In the genomic region with DNA sequence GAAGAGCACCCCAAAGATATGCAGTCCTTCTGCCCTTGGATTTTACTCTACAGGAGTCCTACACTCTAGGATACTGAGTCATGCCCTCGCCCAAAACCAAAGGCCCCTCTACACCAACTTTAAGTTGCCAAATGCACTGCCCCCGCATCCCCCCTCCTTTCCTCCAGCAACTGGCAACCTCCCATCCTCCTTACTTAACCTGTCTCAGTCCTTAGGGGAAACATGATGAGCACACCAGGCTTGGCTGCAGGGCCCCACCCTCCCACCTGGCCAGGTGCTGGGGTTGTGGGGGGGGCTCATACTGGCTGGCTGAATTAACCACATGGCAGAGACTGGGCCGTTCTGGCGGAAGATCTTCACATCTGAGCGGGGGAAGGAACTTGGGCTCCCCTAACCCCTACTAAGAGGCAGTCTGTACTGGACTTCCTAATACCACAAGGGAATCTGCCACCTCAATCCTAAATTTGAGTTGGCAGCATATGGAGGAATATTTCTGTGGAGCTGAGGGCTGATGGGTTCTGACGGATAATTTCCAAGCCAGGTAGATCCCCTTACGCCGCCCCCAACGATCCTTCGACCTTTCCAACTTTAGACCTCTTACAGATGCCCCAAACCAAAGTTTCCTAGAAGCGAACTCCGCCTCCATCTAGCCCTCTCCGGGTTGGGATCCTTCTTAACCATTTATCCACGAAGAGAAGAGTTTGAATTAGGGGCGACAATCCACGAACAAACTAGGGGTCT, we compare ENCODE assay signal across 6 cellular contexts. TPM values are rescaled to one million over a fixed set of nuclear protein-coding genes. Genes with fewer than 3 reads are reported as not detected.
A peak's percentile ranks its signal among the peaks of the same experiment; 100 is the strongest.
DNase-seq lines count a peak whose midpoint lies in the region; ATAC-seq, FAIRE-seq and TF ChIP-seq lines count a peak whose summit lies in the region.

No MANE protein-coding gene starts in this region.

- H3K4me3 ChIP-seq in pancreas: peak overlapping the region; percentile 61 to 98 (median 96)

- peaks cover 22 to 42% (median 31%) of the 10 kb centered on the region in 3 donors for H3K4me1 ChIP-seq in pancreas

- CTCF ChIA-PET in Calu3 (lab: Charles Lee): interaction anchor here (0.7 to 2.0 kb wide), 4 partner anchors 9 to 24 kb away, joined by 3 to 17 read pairs (median 6); a partner anchor contains a TSS

- DNase-seq in Calu3: peak; percentile 64
- DNase-seq in NCI-H510A treated with DMSO at 0.1 percent for 48 hours (lab: John Stamatoyannopoulos, UW): peak; percentile 47
- peak in 5 of 6 donors; percentile 60 to 78 (median 66) for DNase-seq in pancreas
- no peak for DNase-seq in NOMO-1 (lab: John Stamatoyannopoulos, UW; ENCODE audit: unreplicated experiment in 2 of 2)
- no peak for DNase-seq in G401 (ENCODE audit: low spot score)

- in situ Hi-C loops in G401 (cut with HindIII; ENCODE audit: low sequenced_read_pairs): no loop called here

- no peaks in the 10 kb centered on the region for H3K27me3 Mint-ChIP-seq in Calu3 (ENCODE audit: unreplicated experiment)

- intact Hi-C loops in Calu3 (cut with micrococcal nuclease; ENCODE audit: unreplicated experiment): no loop called here
- intact Hi-C loops in pancreas (cut with DNase I): no loop called here

- H3K27ac ChIP-seq in cingulate gyrus (ENCODE audit: low read depth, low read length) (peak overlapping the region; percentile 97), pancreas (peak overlapping the region; percentile 89 to 95 (median 92))

- 1 to 2% methylated on average over 16 of the region's 16 CpGs for WGBS in pancreas, 2 donors

- H3K9me3 ChIP-seq in pancreas: no peaks in the 10 kb centered on the region

- no TSS peak for BruUV-seq in Calu3 (replicated peaks; lab: Mats Ljungman, UMichigan)

- H3K4me1 Mint-ChIP-seq in Calu3 (ENCODE audit: low read depth, unreplicated experiment): peaks cover 46% of the 10 kb centered on the region

- H3K36me3 ChIP-seq in pancreas: no peaks in the 10 kb centered on the region

- H3K36me3 Mint-ChIP-seq in Calu3 (ENCODE audit: insufficient read depth, unreplicated experiment): peaks cover 76% of the 10 kb centered on the region

- no peak for TF ChIP-seq CTCF in Calu3 (IDR thresholded peaks at IDR 0.05; ENCODE audit: unreplicated experiment)
- no peak for TF ChIP-seq CTCF in pancreas (IDR thresholded peaks at IDR 0.05)

- no peaks in the 10 kb centered on the region for H3K27me3 ChIP-seq in pancreas

- FAIRE-seq in pancreas (lab: Jason Lieb, UNC): no peak

- H3K4me3 Mint-ChIP-seq in Calu3 (ENCODE audit: low read depth, unreplicated experiment): peak overlapping the region; percentile 67

- peak in 3 of 4 donors; percentile 6 to 14 (median 7) for ATAC-seq in pancreas

- H3K9me3 Mint-ChIP-seq in Calu3 (ENCODE audit: low read depth, unreplicated experiment): no peaks in the 10 kb centered on the region

- peak overlapping the region; percentile 85 for H3K27ac Mint-ChIP-seq in Calu3 (ENCODE audit: unreplicated experiment)

RNA-seq across cellular contexts. Expression of a gene that starts 1.1 kb away (rescaled TPM):
- total RNA-seq in Calu3 (2022): 437 and 470 TPM in 2 replicates
- 100 to 1,000 TPM in 1 of 6 donors, 10 to 100 TPM in 5; 43.5 to 112 (median 64.2) TPM for total RNA-seq in pancreas
- 10 to 100 TPM; 58.5 to 87.4 TPM for polyA plus RNA-seq in pancreas
- 481 and 510 TPM in 2 replicates for total RNA-seq in G401 (2014; rRNA removed; shearing (Covaris generic))

RNA-seq across cellular contexts. Expression of a gene that starts 9.5 kb away (rescaled TPM):
- total RNA-seq in Calu3 (2022): 130 and 138 TPM in 2 replicates
- total RNA-seq in pancreas: 10 to 100 TPM; 39.8 to 57.8 (median 43.6) TPM
- 10 to 100 TPM; 64.5 to 68.6 TPM for polyA plus RNA-seq in pancreas
- 34.2 and 88.7 TPM in 2 replicates for total RNA-seq in G401 (2014; rRNA removed; shearing (Covaris generic))

RNA-seq across cellular contexts. Expression of a gene that starts 17.0 kb away (rescaled TPM):
- total RNA-seq in Calu3 (2022): 72.8 and 80.4 TPM in 2 replicates
- 10 to 100 TPM; 18.5 to 34.7 (median 20.3) TPM for total RNA-seq in pancreas
- 10 to 100 TPM; 31.4 to 41.6 TPM for polyA plus RNA-seq in pancreas
- 45.4 and 51.1 TPM in 2 replicates for total RNA-seq in G401 (2014; rRNA removed; shearing (Covaris generic))

RNA-seq across cellular contexts. Expression of a gene that starts 21.8 kb away (rescaled TPM):
- total RNA-seq in Calu3 (2022) (60.9 and 61.6 TPM in 2 replicates), pancreas (10 to 100 TPM in 3 of 6 donors, 1 to 10 TPM in 3; 7.7 to 13.2 (median 9.6) TPM)
- polyA plus RNA-seq in pancreas: 1 to 10 TPM; 5.2 to 8.8 TPM
- total RNA-seq in G401 (2014; rRNA removed; shearing (Covaris generic)): 29.8 and 31.9 TPM in 2 replicates

RNA-seq across cellular contexts. Expression of a gene that starts 22.1 kb away (rescaled TPM):
- total RNA-seq in Calu3 (2022): 52.7 and 63.8 TPM in 2 replicates
- 10 to 100 TPM; 16.8 to 22.6 (median 18.2) TPM for total RNA-seq in pancreas
- 10 to 100 TPM; 56.0 to 64.9 TPM for polyA plus RNA-seq in pancreas
- 24.6 and 54.8 TPM in 2 replicates for total RNA-seq in G401 (2014; rRNA removed; shearing (Covaris generic))

Comparison
In these comparisons a context has a peak if more than half of its experiments do, and no peak if none do; other contexts are left out.
1. DNase-seq: peak in Calu3 (single experiment), NCI-H510A treated with DMSO at 0.1 percent for 48 hours (single experiment) and pancreas (5 of 6); none in NOMO-1 (0 of 2) and G401 (single experiment).